ENCODE assay signal across 8 cellular contexts in the genomic region with DNA sequence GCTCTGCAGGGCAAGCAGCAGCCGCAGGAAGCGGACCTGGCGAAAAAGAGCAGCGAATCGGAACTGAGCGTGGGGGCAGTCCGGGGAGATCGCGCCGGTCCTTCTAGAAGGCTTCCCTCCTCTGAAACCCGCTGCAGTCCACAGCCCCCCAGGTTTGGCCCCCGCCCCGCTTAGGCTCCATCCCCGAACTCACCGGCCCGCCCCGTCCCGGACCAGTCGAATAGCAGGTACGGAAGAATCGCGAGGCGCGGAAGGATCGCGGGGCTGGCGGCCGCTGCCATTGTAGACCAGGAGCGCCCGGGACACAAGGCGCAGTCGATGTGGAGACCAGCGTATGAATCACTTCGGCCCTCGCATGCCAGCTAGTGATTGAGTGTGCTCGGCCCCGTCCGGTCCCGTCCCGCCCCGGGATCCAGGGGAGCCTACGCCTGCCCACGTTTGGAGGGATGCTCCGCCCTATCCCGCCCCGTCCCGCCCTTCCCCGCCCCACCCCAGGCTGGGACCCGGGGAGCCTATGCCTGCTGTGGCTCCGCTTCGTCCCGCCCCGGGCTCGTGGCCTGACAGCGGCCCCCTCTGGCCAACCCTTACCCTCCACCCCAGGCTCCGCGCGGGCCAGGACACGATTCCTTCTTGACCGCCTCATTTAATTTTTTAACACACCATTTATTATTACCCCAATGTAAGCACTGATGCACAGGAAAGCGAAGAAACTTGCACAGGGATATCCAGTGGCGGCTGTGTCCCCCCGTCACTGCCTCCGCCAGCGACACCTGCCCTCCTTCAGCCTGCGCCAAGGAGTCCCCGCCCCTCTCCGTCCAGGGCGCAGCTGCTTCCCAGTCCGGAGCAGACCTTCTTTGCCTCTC. TPM values are rescaled to one million over a fixed set of nuclear protein-coding genes. Genes with fewer than 3 reads are reported as not detected.
DNase-seq lines count a peak whose midpoint lies in the region; ATAC-seq and TF ChIP-seq lines count a peak whose summit lies in the region.

ULBP3 (minus strand) TSS at position 336 of the 863 bp plus-strand sequence; CDS start at position 281, 55 bp downstream.

- no peak within 1 kb of the TSS for H3K27ac ChIP-seq in duodenal mucosa (ENCODE audit: low read depth, low read length)

- intact Hi-C loops in activated CD4-positive, alpha-beta memory T cell treated with anti-CD3 and anti-CD28 coated beads for 36 hours (cut with micrococcal nuclease): loop anchor here (1.0 to 5.0 kb wide), 3 partner anchors 42 to 135 kb away; partner anchors contain the start of gene RAET1L
- intact Hi-C loops in lower leg skin (cut with DNase I; ENCODE audit: low total_unique reads): no loop called here

- peak within 1 kb of the TSS; percentile 43 to 78 for H3K9ac ChIP-seq in duodenal mucosa (ENCODE audit: low read depth in 1 of 2, low read length in 2 of 2)

- 10 to 12% methylated on average over 43 to 52 of the region's 70 CpGs for WGBS in lower leg skin, 2 donors

- H3K9me3 ChIP-seq in duodenal mucosa (ENCODE audit: control insufficient read depth in 1 of 2, low read length in 2 of 2): no peaks in the 10 kb centered on the region

- DNase-seq in NCI-H2227 (lab: John Stamatoyannopoulos, UW; ENCODE audit: unreplicated experiment) (peak; percentile 82), lower leg skin (ENCODE audit: low spot score in 2 of 2) (peak; percentile 68 to 96)
- peak; percentile 87 for DNase-seq in activated CD4-positive, alpha-beta memory T cell treated with anti-CD3 and anti-CD28 coated beads for 36 hours
- peak; percentile 64 for DNase-seq in stimulated activated CD4-positive, alpha-beta T cell treated with anti-CD3 and anti-CD28 coated beads, Interleukin-4, amount 100 ng/mL, for 1 hour

- H3K27ac Mint-ChIP-seq in activated CD4-positive, alpha-beta memory T cell treated with anti-CD3 and anti-CD28 coated beads for 36 hours: no peak within 1 kb of the TSS

- no peaks in the 10 kb centered on the region for H3K9me3 Mint-ChIP-seq in activated CD4-positive, alpha-beta memory T cell treated with anti-CD3 and anti-CD28 coated beads for 36 hours

- peaks cover 0 to 12% of the 10 kb centered on the region in 2 donors for H3K27me3 ChIP-seq in duodenal mucosa (ENCODE audit: control insufficient read depth in 1 of 2, insufficient read depth in 2 of 2, low read length in 2 of 2)

- peaks cover 11% of the 10 kb centered on the region for H3K4me1 Mint-ChIP-seq in activated CD4-positive, alpha-beta memory T cell treated with anti-CD3 and anti-CD28 coated beads for 36 hours (ENCODE audit: low read depth)

- no peak for TF ChIP-seq POLR2A in lower leg skin (IDR thresholded peaks at IDR 0.05)

- no peaks in the 10 kb centered on the region for H3K36me3 ChIP-seq in duodenal mucosa (ENCODE audit: control insufficient read depth in 1 of 2, insufficient read depth in 2 of 2, low read length in 2 of 2)

- peaks cover 0 to 13% of the 10 kb centered on the region in 2 donors for H3K4me1 ChIP-seq in duodenal mucosa (ENCODE audit: control insufficient read depth in 1 of 2, insufficient read depth in 2 of 2, low read length in 2 of 2)

- TF ChIP-seq CTCF in GM12874 (IDR thresholded peaks at IDR 0.05; ENCODE audit: insufficient read depth, low read depth, low read length) (peak; percentile 73), lower leg skin (IDR thresholded peaks at IDR 0.05) (no peak)

- CTCF ChIA-PET in activated CD4-positive, alpha-beta memory T cell treated with anti-CD3 and anti-CD28 coated beads for 36 hours (lab: Charles Lee): interaction anchor here (0.7 to 5.3 kb wide), 4 partner anchors 9 to 892 kb away, joined by 3 to 31 read pairs (median 4); no protein-coding TSS in a partner anchor

- H3K27me3 Mint-ChIP-seq in activated CD4-positive, alpha-beta memory T cell treated with anti-CD3 and anti-CD28 coated beads for 36 hours: peaks cover 13% of the 10 kb centered on the region

- ATAC-seq in HG02840 (IDR thresholded peaks at IDR 0.05; ENCODE audit: low FRiP score, unreplicated experiment) (peak; percentile 53), HG03378 (IDR thresholded peaks at IDR 0.05; ENCODE audit: unreplicated experiment) (no peak)

- H3K4me3 Mint-ChIP-seq in activated CD4-positive, alpha-beta memory T cell treated with anti-CD3 and anti-CD28 coated beads for 36 hours: peak within 1 kb of the TSS; percentile 66

- H3K4me3 ChIP-seq in duodenal mucosa (ENCODE audit: low read depth in 1 of 2, low read length in 2 of 2) (peak within 1 kb of the TSS; percentile 76 to 78), lower leg skin (ENCODE audit: low read depth, poor library complexity, severe bottlenecking) (peak within 1 kb of the TSS; percentile 45)

- no peaks in the 10 kb centered on the region for H3K36me3 Mint-ChIP-seq in activated CD4-positive, alpha-beta memory T cell treated with anti-CD3 and anti-CD28 coated beads for 36 hours

- POLR2A ChIA-PET in activated CD4-positive, alpha-beta memory T cell treated with anti-CD3 and anti-CD28 coated beads for 36 hours (lab: Charles Lee): no interaction called here

RNA-seq across cellular contexts. Expression of gene ULBP3, which starts in this region (rescaled TPM):
- total RNA-seq in activated CD4-positive, alpha-beta memory T cell treated with anti-CD3 and anti-CD28 coated beads for 36 hours: under 1 TPM in 1 of 2 experiments, not detected in 1; 0.61 TPM
- 1 to 10 TPM in 3 of 4 donors, not detected in 1; 1.2 to 2.4 (median 1.2) TPM for total RNA-seq in lower leg skin

Comparison
In these comparisons a context has a peak if more than half of its experiments do, and no peak if none do; other contexts are left out.
1. Peak in DNase-seq in activated CD4-positive, alpha-beta memory T cell treated with anti-CD3 and anti-CD28 coated beads for 36 hours; RNA of the gene not detected or under 1 TPM.